In genomic region chr1:205630241-205630640, GRCh38 we compare ENCODE assay signal across 8 cellular contexts. TPM values are rescaled to one million over a fixed set of nuclear protein-coding genes. Genes with fewer than 3 reads are reported as not detected.
DNase-seq lines count a peak whose midpoint lies in the region; ATAC-seq, FAIRE-seq and TF ChIP-seq lines count a peak whose summit lies in the region.

No MANE protein-coding gene starts in this region.

- peaks cover 0 to 33% (median 20%) of the 10 kb centered on the region in 11 experiments; a peak in 15 of 22 replicates for H3K36me3 ChIP-seq in BLaER1 treated with 17β-estradiol and CSF1 and Interleukin-3, amounts not matched to agents 10 nM and 100 nM
- no peaks in the 10 kb centered on the region for H3K36me3 ChIP-seq in MM.1S (replicated peaks; ENCODE audit: insufficient read depth, low read length)
- H3K36me3 ChIP-seq in naive thymus-derived CD4-positive, alpha-beta T cell (ENCODE audit: control insufficient read depth in 2 of 3, insufficient read depth in 3 of 3, low read length in 3 of 3), result no peaks in the 10 kb centered on the region

- peaks cover 55% of the 10 kb centered on the region for H3K79me2 ChIP-seq in MM.1S (ENCODE audit: low read length)

- no peak for TF ChIP-seq CTCF in MM.1S (IDR thresholded peaks at IDR 0.05; ENCODE audit: low read length)

- peaks cover 34 to 68% (median 52%) of the 10 kb centered on the region in 7 donors for H3K4me1 Mint-ChIP-seq in naive thymus-derived CD4-positive, alpha-beta T cell

- no peaks in the 10 kb centered on the region for H3K9me3 ChIP-seq in BLaER1 treated with 17β-estradiol and CSF1 and Interleukin-3, amounts not matched to agents 10 nM and 100 nM (replicated peaks in 1 of 11)
- H3K9me3 ChIP-seq in MM.1S (replicated peaks; ENCODE audit: insufficient read depth, low read length), result no peaks in the 10 kb centered on the region
- no peaks in the 10 kb centered on the region for H3K9me3 ChIP-seq in naive thymus-derived CD4-positive, alpha-beta T cell (ENCODE audit: control insufficient read depth in 2 of 3, low read length in 3 of 3)

- H3K27ac Mint-ChIP-seq in naive thymus-derived CD4-positive, alpha-beta T cell, result peak overlapping the region; percentile 89 to 99 (median 97)

- H3K9me2 ChIP-seq in MM.1S (replicated peaks; ENCODE audit: insufficient read depth, low read length), result no peaks in the 10 kb centered on the region

- peak overlapping the region; percentile 93 to 99 (median 98); a peak in 21 of 22 replicates for H3K27ac ChIP-seq in BLaER1 treated with 17β-estradiol and CSF1 and Interleukin-3, amounts not matched to agents 10 nM and 100 nM
- H3K27ac ChIP-seq in MM.1S (ENCODE audit: low read length), result peak overlapping the region; percentile 81
- peak overlapping the region; percentile 95 for H3K27ac ChIP-seq in naive thymus-derived CD4-positive, alpha-beta T cell (ENCODE audit: low read depth, low read length)

- peak overlapping the region; percentile 65 to 90 (median 84) for H3K4me3 ChIP-seq in BLaER1 treated with 17β-estradiol and CSF1 and Interleukin-3, amounts not matched to agents 10 nM and 100 nM
- peak overlapping the region; percentile 65 for H3K4me3 ChIP-seq in MM.1S (ENCODE audit: low read length)
- H3K4me3 ChIP-seq in naive thymus-derived CD4-positive, alpha-beta T cell (ENCODE audit: low read length), result peak overlapping the region; percentile 84

- POLR2A ChIA-PET in naive thymus-derived CD4-positive, alpha-beta T cell (lab: Charles Lee), result interaction anchor here (0.5 to 6.8 kb wide), 12 partner anchors 8 to 1304 kb away, joined by 3 to 290 read pairs (median 6); partner anchors contain the start of genes NUCKS1 and RAB29

- H3K4me3 Mint-ChIP-seq in naive thymus-derived CD4-positive, alpha-beta T cell, result peak overlapping the region; percentile 85 to 100 (median 94)

- FAIRE-seq in frontal cortex (lab: Jason Lieb, UNC), result no peak

- peak overlapping the region; percentile 77 to 93 (median 88) for H3K4me2 ChIP-seq in BLaER1 treated with 17β-estradiol and CSF1 and Interleukin-3, amounts not matched to agents 10 nM and 100 nM
- peak overlapping the region; percentile 81 for H3K4me2 ChIP-seq in MM.1S (ENCODE audit: low read depth, low read length)

- H4K20me1 ChIP-seq in BLaER1 treated with 17β-estradiol and CSF1 and Interleukin-3, amounts not matched to agents 10 nM and 100 nM, result peaks cover 22 to 58% (median 51%) of the 10 kb centered on the region in 11 experiments; a peak in 19 of 22 replicates
- H4K20me1 ChIP-seq in MM.1S (ENCODE audit: insufficient read depth, low read length), result peaks cover 18% of the 10 kb centered on the region

- no peak overlapping the region for H2AFZ ChIP-seq in MM.1S (ENCODE audit: low read length)

- ATAC-seq in naive thymus-derived CD4-positive, alpha-beta T cell, result no peak
- ATAC-seq in GM18517 (IDR thresholded peaks at IDR 0.05; ENCODE audit: unreplicated experiment) (no peak), GM19023 (IDR thresholded peaks at IDR 0.05; ENCODE audit: unreplicated experiment) (no peak), GM18909 (IDR thresholded peaks at IDR 0.05; ENCODE audit: poor library complexity, unreplicated experiment) (no peak)

- H3K27me3 ChIP-seq in BLaER1 treated with 17β-estradiol and CSF1 and Interleukin-3, amounts not matched to agents 10 nM and 100 nM, result no peaks in the 10 kb centered on the region
- H3K27me3 ChIP-seq in MM.1S (replicated peaks; ENCODE audit: insufficient read depth, low read length), result peaks cover 10% of the 10 kb centered on the region
- no peaks in the 10 kb centered on the region for H3K27me3 ChIP-seq in naive thymus-derived CD4-positive, alpha-beta T cell (ENCODE audit: control insufficient read depth in 2 of 2, insufficient read depth in 2 of 2, low read length in 2 of 2)

- no peaks in the 10 kb centered on the region for H3K9me3 Mint-ChIP-seq in naive thymus-derived CD4-positive, alpha-beta T cell

- peaks cover 21% of the 10 kb centered on the region for H3F3A ChIP-seq in MM.1S (ENCODE audit: insufficient read depth, low read length)

- H3K27me3 Mint-ChIP-seq in naive thymus-derived CD4-positive, alpha-beta T cell, result no peaks in the 10 kb centered on the region

- peak overlapping the region; percentile 97 to 99 (median 98) for H3K9ac ChIP-seq in BLaER1 treated with 17β-estradiol and CSF1 and Interleukin-3, amounts not matched to agents 10 nM and 100 nM
- H3K9ac ChIP-seq in MM.1S (ENCODE audit: low read length), result peak overlapping the region; percentile 64

- intact Hi-C loops in naive thymus-derived CD4-positive, alpha-beta T cell (cut with micrococcal nuclease), result loop anchor here (2.0 to 10.0 kb wide), 6 partner anchors 295 to 1292 kb away; partner anchors contain the start of genes DSTYK (in 1 of the 2), FCMR (in 1 of the 2), MDM4 (in 1 of the 2) and PPP1R15B (in 1 of the 2)

- no peak for DNase-seq in MM.1S
- peak; percentile 76 for DNase-seq in dedifferentiated amniotic fluid mesenchymal stem cell (ENCODE audit: extremely low spot score)
- no peak for DNase-seq in naive thymus-derived CD4-positive, alpha-beta T cell
- no peak for DNase-seq in frontal cortex (ENCODE audit: low spot score in 2 of 2)

- peaks cover 0 to 26% (median 15%) of the 10 kb centered on the region in 5 donors for H3K36me3 Mint-ChIP-seq in naive thymus-derived CD4-positive, alpha-beta T cell

- peaks cover 34 to 57% (median 48%) of the 10 kb centered on the region in 10 experiments for H3K4me1 ChIP-seq in BLaER1 treated with 17β-estradiol and CSF1 and Interleukin-3, amounts not matched to agents 10 nM and 100 nM
- H3K4me1 ChIP-seq in MM.1S (ENCODE audit: low read length), result peaks cover 28% of the 10 kb centered on the region
- peaks cover 30 to 37% of the 10 kb centered on the region in 2 donors for H3K4me1 ChIP-seq in naive thymus-derived CD4-positive, alpha-beta T cell (ENCODE audit: control insufficient read depth in 2 of 2, insufficient read depth in 2 of 2, low read length in 2 of 2)

- CTCF ChIA-PET in naive thymus-derived CD4-positive, alpha-beta T cell (lab: Charles Lee), result interaction anchor here (1.2 to 6.0 kb wide), 2 partner anchors 28 to 38 kb away, joined by 7 to 143 read pairs; no protein-coding TSS in a partner anchor

RNA-seq across cellular contexts. Expression of gene ELK4, which starts 1.6 kb away (rescaled TPM):
- total RNA-seq in naive thymus-derived CD4-positive, alpha-beta T cell, result 100 to 1,000 TPM; 104 to 250 (median 156) TPM
- polyA plus RNA-seq in naive thymus-derived CD4-positive, alpha-beta T cell, result 1 to 10 TPM; 4.0 to 7.3 TPM
- total RNA-seq in frontal cortex, result 6.9 TPM

RNA-seq across cellular contexts. Expression of gene SLC45A3, which starts 50.1 kb away (rescaled TPM):
- total RNA-seq in naive thymus-derived CD4-positive, alpha-beta T cell, result 1 to 10 TPM in 2 of 5 experiments, under 1 TPM in 3; 0.10 to 8.7 (median 0.54) TPM
- not detected for polyA plus RNA-seq in naive thymus-derived CD4-positive, alpha-beta T cell
- total RNA-seq in frontal cortex, result 2.0 TPM

Comparison
In these comparisons a context has a peak if more than half of its experiments do, and no peak if none do; other contexts are left out.
1. RNA of gene ELK4, which starts 1.6 kb away (total RNA-seq): 104 to 250 TPM in naive thymus-derived CD4-positive, alpha-beta T cell; 6.9 TPM in frontal cortex (single experiment); every median in the first group is over 10 times any median in the second.
2. Peak in every context shown above with its lines, with median percentiles within 50 percentile points of each other: H3K27ac ChIP-seq and H3K4me3 ChIP-seq.